8 cellular contexts compared by ENCODE assay signal in genomic region chr2:100416939-100417744, GRCh38. TPM values are rescaled to one million over a fixed set of nuclear protein-coding genes. Genes with fewer than 3 reads are reported as not detected.
A peak's percentile ranks its signal among the peaks of the same experiment; 100 is the strongest.
DNase-seq lines count a peak whose midpoint lies in the region; ATAC-seq lines count a peak whose summit lies in the region.

Gene CHST10 (minus strand): TSS chr2:100417668. CDS start chr2:100406675, 10,993 bp downstream.

- peak; percentile 75 for ATAC-seq in GM19438 (IDR thresholded peaks at IDR 0.05; ENCODE audit: low read depth, unreplicated experiment)

- H3K27me3 Mint-ChIP-seq in CD8-positive, alpha-beta memory T cell = no peaks in the 10 kb centered on the region

- no peaks in the 10 kb centered on the region for H3K9me3 ChIP-seq in CD8-positive, alpha-beta memory T cell (ENCODE audit: low read length)

- H3K4me3 Mint-ChIP-seq in CD8-positive, alpha-beta memory T cell = peak within 1 kb of the TSS; percentile 87 to 97 (median 92)

- H3K27ac ChIP-seq in CD8-positive, alpha-beta memory T cell (ENCODE audit: low read depth, low read length) = peak within 1 kb of the TSS; percentile 64
- H3K27ac ChIP-seq in temporal lobe (ENCODE audit: low read depth, low read length) = peak within 1 kb of the TSS; percentile 58

- peaks cover 17 to 31% (median 26%) of the 10 kb centered on the region in 3 donors for H3K4me1 Mint-ChIP-seq in CD8-positive, alpha-beta memory T cell

- POLR2A ChIA-PET in CD8-positive, alpha-beta memory T cell (lab: Charles Lee) = interaction anchor here (0.6 to 1.6 kb wide), 3 partner anchors 13 to 170 kb away, joined by 3 to 4 read pairs (median 3); partner anchors contain the start of gene PDCL3

- H3K36me3 ChIP-seq in CD8-positive, alpha-beta memory T cell (ENCODE audit: insufficient read depth, low read length) = no peaks in the 10 kb centered on the region

- CTCF ChIA-PET in CD8-positive, alpha-beta memory T cell (lab: Charles Lee) = no interaction called here

- H3K36me3 Mint-ChIP-seq in CD8-positive, alpha-beta memory T cell = peaks cover 0 to 10% (median 0%) of the 10 kb centered on the region in 3 donors

- DNase-seq in CD8-positive, alpha-beta memory T cell = peak; percentile 26 to 63 (median 49)
- DNase-seq in HK-2 (ENCODE audit: unreplicated experiment) (peak; percentile 54), RPMI7951 (ENCODE audit: low read depth) (peak; percentile 71), germinal center (ENCODE audit: low spot score) (peak; percentile 83), occipital lobe (lab: John Stamatoyannopoulos, UW) (no peak)
- peak; percentile 63 for DNase-seq in activated naive CD4-positive, alpha-beta T cell treated with Interleukin-2 at 50 U/mL for 16 hours

- H3K27ac Mint-ChIP-seq in CD8-positive, alpha-beta memory T cell = peak within 1 kb of the TSS in 7 of 8 donors; percentile 8 to 90 (median 80)

- H3K27me3 ChIP-seq in CD8-positive, alpha-beta memory T cell (ENCODE audit: insufficient read depth, low read length, poor library complexity, severe bottlenecking) = no peaks in the 10 kb centered on the region

- H3K4me1 ChIP-seq in CD8-positive, alpha-beta memory T cell (ENCODE audit: insufficient read depth, low read length) = peaks cover 3% of the 10 kb centered on the region

- peak within 1 kb of the TSS; percentile 71 for H3K4me3 ChIP-seq in CD8-positive, alpha-beta memory T cell (ENCODE audit: low read length)

- no peaks in the 10 kb centered on the region for H3K9me3 Mint-ChIP-seq in CD8-positive, alpha-beta memory T cell

RNA-seq across cellular contexts. Expression of gene CHST10, which starts in this region (rescaled TPM):
- total RNA-seq in CD8-positive, alpha-beta memory T cell = 10 to 100 TPM; 11.0 to 15.5 TPM
- polyA plus RNA-seq in CD8-positive, alpha-beta memory T cell = 7.2 TPM
- 16.4 and 24.0 TPM in 2 replicates for total RNA-seq in RPMI7951 (2014; rRNA removed; shearing (Covaris generic))
- total RNA-seq in occipital lobe = 82.2 TPM
- 75.5 TPM for total RNA-seq in temporal lobe
